26 cellular contexts compared by ENCODE assay signal in genomic region chr9:35840901-35841900, GRCh38. TPM values are rescaled to one million over a fixed set of nuclear protein-coding genes. Genes with fewer than 3 reads are reported as not detected.
"Had no signal": no experiment of that assay in that cellular context is flagged by ENCODE, and none has a peak within 500 bp of the region (broad histone marks: within the 10 kb centered on the region; RNA-seq: fewer than 3 reads in every experiment).

No MANE protein-coding gene starts in this region.

- H3K4me1 ChIP-seq: uterus had no signal

- H3K27ac ChIP-seq: esophagus squamous epithelium, left ventricle myocardium inferior, neural progenitor cell, pancreas, psoas muscle, right lobe of liver, suprapubic skin, thyroid gland, upper lobe of left lung, uterus had no signal

- H3K27ac Mint-ChIP-seq: effector memory CD8-positive, alpha-beta T cell had no signal

- H3K4me2 ChIP-seq: neural progenitor cell had no signal

- H3K4me3 ChIP-seq: esophagus squamous epithelium, gastroesophageal sphincter, left ventricle myocardium inferior, lung, neural progenitor cell, pancreas, psoas muscle, right lobe of liver, suprapubic skin, thyroid gland, upper lobe of left lung, uterus had no signal

- FAIRE-seq: colon, kidney, pancreas had no signal

- H3K9ac ChIP-seq: neural progenitor cell had no signal

- H3K36me3 Mint-ChIP-seq: natural killer cell treated with Interleukin-12 subunit alpha and Interleukin-12 subunit beta and Interleukin-15 and Interleukin-18, amount 100 ng/mL, for 72 hours had no signal

- H3K27me3 Mint-ChIP-seq: natural killer cell treated with Interleukin-12 subunit alpha and Interleukin-12 subunit beta and Interleukin-15 and Interleukin-18, amount 100 ng/mL, for 72 hours had no signal

- H3K27me3 ChIP-seq: gastroesophageal sphincter, pancreas, right lobe of liver, suprapubic skin, thyroid gland, upper lobe of left lung, uterus had no signal

- ATAC-seq: effector memory CD8-positive, alpha-beta T cell; gastroesophageal sphincter; left cardiac atrium; natural killer cell treated with Interleukin-12 subunit alpha and Interleukin-12 subunit beta and Interleukin-15 and Interleukin-18, amount 100 ng/mL, for 72 hours; pancreas; right lobe of liver; stimulated activated naive CD8-positive, alpha-beta T cell treated with anti-CD3 and anti-CD28 coated beads, Interleukin-15, Interleukin-2, amounts not matched to agents 100 U/mL and 50 U/mL, for 24 hours had no signal

- H3K36me3 ChIP-seq: esophagus squamous epithelium, left ventricle myocardium inferior, neural progenitor cell, pancreas, right lobe of liver, suprapubic skin, thyroid gland, upper lobe of left lung, uterus had no signal

- H3K4me3 Mint-ChIP-seq: dendritic cell treated with granulocyte-macrophage colony-stimulating factor and Interleukin-4, amounts not matched to agents 40 ng/mL and 50 ng/mL, for 4 days; effector memory CD8-positive, alpha-beta T cell; natural killer cell treated with Interleukin-12 subunit alpha and Interleukin-12 subunit beta and Interleukin-15 and Interleukin-18, amount 100 ng/mL, for 72 hours; neural progenitor cell had no signal

- H2AFZ ChIP-seq: neural progenitor cell had no signal

- DNase-seq: effector memory CD8-positive, alpha-beta T cell; esophagus squamous epithelium; kidney; left cardiac atrium; left ventricle myocardium inferior; midbrain; occipital lobe; pancreas; psoas muscle; retina; stimulated activated CD4-positive, alpha-beta T cell treated with anti-CD3 and anti-CD28 coated beads, Interleukin-2, amount 100 ng/mL, for 24 hours; stimulated activated CD4-positive, alpha-beta T cell treated with anti-CD3 and anti-CD28 coated beads, Interleukin-4, amount 100 ng/mL, for 4 hours; stimulated activated naive CD8-positive, alpha-beta T cell treated with anti-CD3 and anti-CD28 coated beads, Interleukin-15, Interleukin-2, amounts not matched to agents 100 U/mL and 50 U/mL, for 24 hours; thyroid gland; uterus had no signal

- H3K9me3 ChIP-seq: esophagus squamous epithelium, gastroesophageal sphincter, left ventricle myocardium inferior, pancreas, psoas muscle, right lobe of liver, suprapubic skin, thyroid gland, upper lobe of left lung, uterus had no signal

- H3K9me3 Mint-ChIP-seq: effector memory CD8-positive, alpha-beta T cell; natural killer cell treated with Interleukin-12 subunit alpha and Interleukin-12 subunit beta and Interleukin-15 and Interleukin-18, amount 100 ng/mL, for 72 hours; neural progenitor cell had no signal

RNA-seq across cellular contexts. Expression of gene FAM221B, which starts 12.7 kb away (rescaled TPM):
- total RNA-seq: epithelial cell of proximal tubule; esophagus squamous epithelium; gastroesophageal sphincter; kidney; left cardiac atrium; left ventricle myocardium inferior; natural killer cell treated with Interleukin-12 subunit alpha and Interleukin-12 subunit beta and Interleukin-15 and Interleukin-18, amount 100 ng/mL, for 72 hours; occipital lobe; pancreas; psoas muscle; right lobe of liver; skeletal muscle tissue; suprapubic skin; thyroid gland; uterus had no signal
- polyA plus RNA-seq: psoas muscle had no signal

RNA-seq across cellular contexts. Expression of gene OR13J1, which starts 29.0 kb away (rescaled TPM):
- total RNA-seq: epithelial cell of proximal tubule; esophagus squamous epithelium; gastroesophageal sphincter; kidney; left cardiac atrium; left ventricle myocardium inferior; lung; natural killer cell treated with Interleukin-12 subunit alpha and Interleukin-12 subunit beta and Interleukin-15 and Interleukin-18, amount 100 ng/mL, for 72 hours; occipital lobe; pancreas; psoas muscle; right lobe of liver; skeletal muscle tissue; suprapubic skin; thyroid gland; upper lobe of left lung; uterus had no signal
- polyA plus RNA-seq: lung, pancreas, psoas muscle had no signal

RNA-seq across cellular contexts. Expression of gene SPAG8, which starts 29.1 kb away (rescaled TPM):
- total RNA-seq: esophagus squamous epithelium had no signal
